In the genomic region with DNA sequence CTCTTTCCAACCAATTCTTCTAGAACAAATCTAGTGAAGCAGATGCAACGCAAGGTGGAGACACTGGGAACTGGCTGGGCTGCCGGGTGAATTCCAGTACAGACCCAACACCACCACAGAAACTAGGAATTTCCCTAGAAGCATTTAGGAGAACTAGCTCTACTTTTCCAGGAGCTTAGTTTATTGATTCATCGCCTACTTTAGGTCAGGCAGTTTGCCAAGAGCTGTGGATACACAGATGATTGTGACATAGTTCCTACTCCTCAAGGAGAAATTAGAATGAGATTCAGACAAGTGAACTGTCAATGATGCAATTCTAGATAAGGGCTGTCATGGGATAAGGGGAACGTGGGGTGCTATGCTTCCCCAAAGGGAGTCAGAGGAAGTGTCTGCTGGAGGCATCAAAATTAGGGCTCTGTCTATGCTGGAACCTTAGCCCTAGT, we compare ENCODE assay signal across 10 cellular contexts.
A peak's percentile ranks its signal among the peaks of the same experiment; 100 is the strongest.
DNase-seq lines count a peak whose midpoint lies in the region; ATAC-seq and TF ChIP-seq lines count a peak whose summit lies in the region.
"Had no signal": no experiment of that assay in that cellular context is flagged by ENCODE, and none has a peak within 500 bp of the region (broad histone marks: within the 10 kb centered on the region; RNA-seq: fewer than 3 reads in every experiment).

No MANE protein-coding gene starts in this region.

- H3K9me3 ChIP-seq in GM23248 (ENCODE audit: low read depth) (no peaks in the 10 kb centered on the region), adrenal gland (replicated peaks in 1 of 3) (no peaks in the 10 kb centered on the region)
- H3K9me3 ChIP-seq: testis had no signal

- peaks cover 16% of the 10 kb centered on the region for H3F3A ChIP-seq in GM23248 (ENCODE audit: insufficient read depth)

- TF ChIP-seq CTCF in adrenal gland (IDR thresholded peaks at IDR 0.05) = no peak

- no peaks in the 10 kb centered on the region for H3K9me2 ChIP-seq in GM23248 (ENCODE audit: insufficient read depth)

- H3K9ac ChIP-seq in GM23248 = no peak overlapping the region

- no peak overlapping the region for H3K27ac ChIP-seq in GM23248
- no peak overlapping the region for H3K27ac ChIP-seq in adrenal gland
- H3K27ac ChIP-seq: testis had no signal

- H3K36me3 ChIP-seq in GM23248 (ENCODE audit: low read depth) (no peaks in the 10 kb centered on the region), adrenal gland (replicated peaks in 1 of 2) (no peaks in the 10 kb centered on the region)

- H3K4me3 ChIP-seq in GM23248 = no peak overlapping the region
- H3K4me3 ChIP-seq in adrenal gland = no peak overlapping the region
- H3K4me3 ChIP-seq: testis had no signal

- no peak for TF ChIP-seq POLR2A in adrenal gland (IDR thresholded peaks at IDR 0.05)

- intact Hi-C loops in adrenal gland (cut with DNase I) = no loop called here

- peaks cover 13% of the 10 kb centered on the region for H3K4me1 ChIP-seq in GM23248 (ENCODE audit: insufficient read depth)
- no peaks in the 10 kb centered on the region for H3K4me1 ChIP-seq in adrenal gland (replicated peaks in 1 of 2)
- H3K4me1 ChIP-seq: testis had no signal

- H2AFZ ChIP-seq in GM23248 = no peak overlapping the region

- no peak for ATAC-seq in HG02840 (IDR thresholded peaks at IDR 0.05; ENCODE audit: low FRiP score, unreplicated experiment)

- 27 to 35% methylated on average over 4 of the region's 4 CpGs for WGBS in GM23248 (ENCODE audit: low coverage in 1 of 2, low lambda C conversion rate in 2 of 2, missing lambda C conversion rate in 2 of 2), 2 experiments
- WGBS in adrenal gland, 4 donors = 44 to 52% (median 48%) methylated on average over 4 of the region's 4 CpGs

- H3K79me2 ChIP-seq in GM23248 (ENCODE audit: insufficient read depth) = no peaks in the 10 kb centered on the region

- in situ Hi-C loops in GM23248 (cut with MboI) = no loop called here

- H3K27me3 ChIP-seq in GM23248 (replicated peaks; ENCODE audit: insufficient read depth) = no peaks in the 10 kb centered on the region
- no peaks in the 10 kb centered on the region for H3K27me3 ChIP-seq in adrenal gland
- H3K27me3 ChIP-seq: testis had no signal

- no peak overlapping the region for H3K4me2 ChIP-seq in GM23248 (ENCODE audit: unreplicated experiment)

- no peaks in the 10 kb centered on the region for H4K20me1 ChIP-seq in GM23248 (ENCODE audit: insufficient read depth)

- peak; percentile 32 for DNase-seq in A172 (ENCODE audit: low spot score)
- peak; percentile 87 for DNase-seq in GM23248
- DNase-seq in adrenal gland = peak; percentile 46 to 83 (median 73)
- peak; percentile 96 for DNase-seq in iris pigment epithelial cell (ENCODE audit: low read depth)
- no peak for DNase-seq in NCI-H146 (lab: John Stamatoyannopoulos, UW)
- no peak for DNase-seq in NCI-H1092 (lab: John Stamatoyannopoulos, UW)
- no peak for DNase-seq in NCI-H1694 treated with DMSO at 0.1 percent for 48 hours (lab: John Stamatoyannopoulos, UW)
- DNase-seq: activated T-cell treated with anti-CD3 and anti-CD28 coated beads, Interleukin-2, amount 50 U/mL, for 72 hours; testis had no signal

Comparison
In these comparisons a context has a peak if more than half of its experiments do, and no peak if none do; other contexts are left out.
1. DNase-seq: peak in A172 (single experiment), GM23248 (single experiment), adrenal gland (7 of 7) and iris pigment epithelial cell (single experiment); none in NCI-H146 (single experiment), NCI-H1092 (single experiment) and NCI-H1694 treated with DMSO at 0.1 percent for 48 hours (single experiment).